In the genomic region with DNA sequence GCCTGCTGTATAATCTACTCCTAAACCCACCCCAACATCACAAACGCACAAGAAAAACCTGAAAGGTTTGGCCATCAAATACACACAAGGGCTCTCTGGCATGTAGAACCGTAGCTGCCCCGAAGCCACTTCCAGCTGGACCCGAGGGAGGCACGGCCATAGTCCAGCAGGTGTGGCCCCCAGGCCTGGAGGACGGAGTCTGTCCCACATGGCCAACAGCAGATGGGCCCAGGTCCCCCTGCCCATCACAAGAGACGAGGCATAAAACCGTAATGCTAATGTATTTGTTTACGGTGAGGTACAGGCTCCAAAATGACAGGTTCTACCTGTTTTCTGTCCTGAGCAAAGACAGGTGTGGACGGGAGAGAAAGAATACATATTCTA, we compare ENCODE assay signal across 23 cellular contexts.
A peak's percentile ranks its signal among the peaks of the same experiment; 100 is the strongest.
DNase-seq lines count a peak whose midpoint lies in the region; TF ChIP-seq lines count a peak whose summit lies in the region.
"Had no signal": no experiment of that assay in that cellular context is flagged by ENCODE, and none has a peak within 500 bp of the region (broad histone marks: within the 10 kb centered on the region; RNA-seq: fewer than 3 reads in every experiment).

No MANE protein-coding gene starts in this region.

- H3K27me3 ChIP-seq in MM.1S (replicated peaks; ENCODE audit: insufficient read depth, low read length): no peaks in the 10 kb centered on the region
- H3K27me3 ChIP-seq: right lobe of liver had no signal

- peak overlapping the region; percentile 100 for H3K27ac ChIP-seq in MM.1S (ENCODE audit: low read length)
- H3K27ac ChIP-seq: parathyroid adenoma, right lobe of liver had no signal

- H3K4me3 ChIP-seq in MM.1S (ENCODE audit: low read length) (peak overlapping the region; percentile 26; the same call in 1 of the 2 replicates), foreskin fibroblast (ENCODE audit: low read depth in 1 of 2, low read length in 2 of 2) (no peak overlapping the region)
- H3K4me3 ChIP-seq: A549, right lobe of liver had no signal

- CTCF ChIA-PET in activated CD4-positive, alpha-beta T cell treated with anti-CD3 and anti-CD28 coated beads, Interleukin-2, amount 10 ng/mL, durations not matched to agents 7 days and 5 days (lab: Charles Lee): interaction anchor here (1.1 to 2.5 kb wide), 4 partner anchors 9 to 389 kb away, joined by 3 to 10 read pairs (median 4); no protein-coding TSS in a partner anchor

- TF ChIP-seq CTCF in MM.1S (IDR thresholded peaks at IDR 0.05; ENCODE audit: low read length) (no peak), chondrocyte (IDR thresholded peaks at IDR 0.05) (no peak), osteocyte (IDR thresholded peaks at IDR 0.05) (no peak), foreskin fibroblast (IDR thresholded peaks at IDR 0.05; ENCODE audit: low read depth, low read length) (no peak)

- no peaks in the 10 kb centered on the region for H3K9me3 ChIP-seq in MM.1S (replicated peaks; ENCODE audit: insufficient read depth, low read length)
- H3K9me3 ChIP-seq: A549, right lobe of liver had no signal

- peak overlapping the region; percentile 91 for H3K9ac ChIP-seq in MM.1S (ENCODE audit: low read length)
- H3K9ac ChIP-seq: parathyroid adenoma had no signal

- no peaks in the 10 kb centered on the region for H3K36me3 Mint-ChIP-seq in activated CD4-positive, alpha-beta T cell treated with anti-CD3 and anti-CD28 coated beads, Interleukin-2, amount 10 ng/mL, durations not matched to agents 7 days and 5 days (ENCODE audit: low read depth)
- no peaks in the 10 kb centered on the region for H3K36me3 Mint-ChIP-seq in chondrocyte (ENCODE audit: low read depth)
- no peaks in the 10 kb centered on the region for H3K36me3 Mint-ChIP-seq in osteocyte (ENCODE audit: unreplicated experiment)

- no peak for DNase-seq in activated CD4-positive, alpha-beta T cell treated with anti-CD3 and anti-CD28 coated beads, Interleukin-2, amount 10 ng/mL, durations not matched to agents 7 days and 5 days
- DNase-seq in activated CD4-positive, alpha-beta T cell treated with anti-CD3 and anti-CD28 coated beads, Interleukin-2, amount 50 U/mL, for 1 hour: no peak
- DNase-seq in MM.1S (no peak), chondrocyte (ENCODE audit: low spot score) (peak; percentile 54), osteocyte (ENCODE audit: extremely low spot score, unreplicated experiment) (peak; percentile 66), foreskin fibroblast (no peak), kidney tubule cell (ENCODE audit: low spot score) (no peak), SIG-M5 (lab: John Stamatoyannopoulos, UW) (no peak)
- DNase-seq: activated CD4-positive, CD25-positive, alpha-beta regulatory T cell; activated gamma-delta T cell treated with Interleukin-2 at 50 U/mL for 16 hours; amygdala; Calu3; GDM1; mesendoderm; naive thymus-derived CD4-positive, alpha-beta T cell; NCI-H187; NCI-H2227 treated with DMSO at 0.1 percent for 48 hours; PC-3; right lobe of liver; stimulated activated CD4-positive, alpha-beta T cell treated with anti-CD3 and anti-CD28 coated beads, Interleukin-15, amount 100 ng/mL, for 24 hours; T-helper 17 cell had no signal

- peak overlapping the region; percentile 80 for H3K4me2 ChIP-seq in MM.1S (ENCODE audit: low read depth, low read length)
- H3K4me2 ChIP-seq: A549 had no signal

- no peaks in the 10 kb centered on the region for H4K20me1 ChIP-seq in MM.1S (ENCODE audit: insufficient read depth, low read length)

- peak overlapping the region; percentile 3 for H3K27ac Mint-ChIP-seq in activated CD4-positive, alpha-beta T cell treated with anti-CD3 and anti-CD28 coated beads, Interleukin-2, amount 10 ng/mL, durations not matched to agents 7 days and 5 days
- no peak overlapping the region for H3K27ac Mint-ChIP-seq in chondrocyte (ENCODE audit: unreplicated experiment)
- no peak overlapping the region for H3K27ac Mint-ChIP-seq in osteocyte (ENCODE audit: unreplicated experiment)
- H3K27ac Mint-ChIP-seq: T-helper 17 cell had no signal

- H3K4me1 ChIP-seq in MM.1S (ENCODE audit: low read length): peaks cover 50% of the 10 kb centered on the region
- H3K4me1 ChIP-seq: parathyroid adenoma had no signal

- no peaks in the 10 kb centered on the region for H3K36me3 ChIP-seq in MM.1S (replicated peaks; ENCODE audit: insufficient read depth, low read length)
- H3K36me3 ChIP-seq: right lobe of liver had no signal

- no peak overlapping the region for H3K4me3 Mint-ChIP-seq in activated CD4-positive, alpha-beta T cell treated with anti-CD3 and anti-CD28 coated beads, Interleukin-2, amount 10 ng/mL, durations not matched to agents 7 days and 5 days
- H3K4me3 Mint-ChIP-seq in chondrocyte (ENCODE audit: unreplicated experiment) (no peak overlapping the region), osteocyte (ENCODE audit: unreplicated experiment) (no peak overlapping the region)
- H3K4me3 Mint-ChIP-seq: naive thymus-derived CD4-positive, alpha-beta T cell; T-helper 17 cell had no signal

- H3F3A ChIP-seq in MM.1S (ENCODE audit: insufficient read depth, low read length): peaks cover 42% of the 10 kb centered on the region

- H3K9me2 ChIP-seq in MM.1S (replicated peaks; ENCODE audit: insufficient read depth, low read length): no peaks in the 10 kb centered on the region

- peaks cover 52% of the 10 kb centered on the region for H3K4me1 Mint-ChIP-seq in activated CD4-positive, alpha-beta T cell treated with anti-CD3 and anti-CD28 coated beads, Interleukin-2, amount 10 ng/mL, durations not matched to agents 7 days and 5 days
- peaks cover 18% of the 10 kb centered on the region for H3K4me1 Mint-ChIP-seq in chondrocyte (ENCODE audit: low read depth)
- H3K4me1 Mint-ChIP-seq in osteocyte (ENCODE audit: unreplicated experiment): peaks cover 22% of the 10 kb centered on the region

- POLR2A ChIA-PET in activated CD4-positive, alpha-beta T cell treated with anti-CD3 and anti-CD28 coated beads, Interleukin-2, amount 10 ng/mL, durations not matched to agents 7 days and 5 days (lab: Charles Lee): interaction anchor here (0.5 kb wide), 1 partner anchor 294 kb away, joined by 6 read pairs; no protein-coding TSS in a partner anchor

- peak overlapping the region; percentile 36 for H2AFZ ChIP-seq in MM.1S (ENCODE audit: low read length)
- H2AFZ ChIP-seq: parathyroid adenoma had no signal

- H3K9me3 Mint-ChIP-seq in activated CD4-positive, alpha-beta T cell treated with anti-CD3 and anti-CD28 coated beads, Interleukin-2, amount 10 ng/mL, durations not matched to agents 7 days and 5 days: no peaks in the 10 kb centered on the region
- no peaks in the 10 kb centered on the region for H3K9me3 Mint-ChIP-seq in chondrocyte (ENCODE audit: low read depth)
- no peaks in the 10 kb centered on the region for H3K9me3 Mint-ChIP-seq in osteocyte (ENCODE audit: unreplicated experiment)

- no peaks in the 10 kb centered on the region for H3K79me2 ChIP-seq in MM.1S (ENCODE audit: low read length)
- H3K79me2 ChIP-seq: parathyroid adenoma had no signal

- H3K27me3 Mint-ChIP-seq in activated CD4-positive, alpha-beta T cell treated with anti-CD3 and anti-CD28 coated beads, Interleukin-2, amount 10 ng/mL, durations not matched to agents 7 days and 5 days: peaks cover 2% of the 10 kb centered on the region
- H3K27me3 Mint-ChIP-seq in chondrocyte (ENCODE audit: low read depth): no peaks in the 10 kb centered on the region
- no peaks in the 10 kb centered on the region for H3K27me3 Mint-ChIP-seq in osteocyte (ENCODE audit: unreplicated experiment)

Comparison
In these comparisons a context has a peak if more than half of its experiments do, and no peak if none do; other contexts are left out.
1. DNase-seq: peak in chondrocyte (single experiment) and osteocyte (single experiment); none in activated CD4-positive, alpha-beta T cell treated with anti-CD3 and anti-CD28 coated beads, Interleukin-2, amount 10 ng/mL, durations not matched to agents 7 days and 5 days (single experiment), activated CD4-positive, alpha-beta T cell treated with anti-CD3 and anti-CD28 coated beads, Interleukin-2, amount 50 U/mL, for 1 hour (single experiment), MM.1S (single experiment), foreskin fibroblast (0 of 2), kidney tubule cell (single experiment) and SIG-M5 (single experiment).